ENCODE assay signal across 8 cellular contexts in genomic region chr17:76527430-76528111, GRCh38. TPM values are rescaled to one million over a fixed set of nuclear protein-coding genes. Genes with fewer than 3 reads are reported as not detected.
DNase-seq lines count a peak whose midpoint lies in the region; ATAC-seq and TF ChIP-seq lines count a peak whose summit lies in the region.

No MANE protein-coding gene starts in this region.

- H3K36me3 ChIP-seq in smooth muscle cell (ENCODE audit: low read depth), result no peaks in the 10 kb centered on the region

- H3K27me3 ChIP-seq in smooth muscle cell (ENCODE audit: low read depth), result no peaks in the 10 kb centered on the region

- TF ChIP-seq CTCF in smooth muscle cell (IDR thresholded peaks at IDR 0.05; ENCODE audit: borderline replicate concordance, insufficient read depth, poor library complexity, severe bottlenecking), result no peak

- no peaks in the 10 kb centered on the region for H3K79me2 ChIP-seq in smooth muscle cell (ENCODE audit: low read depth)

- H3K9ac ChIP-seq in smooth muscle cell (ENCODE audit: low read depth), result no peak overlapping the region

- no peaks in the 10 kb centered on the region for H4K20me1 ChIP-seq in smooth muscle cell (ENCODE audit: low read depth)

- 32% methylated on average over 26 of the region's 26 CpGs for WGBS in smooth muscle cell (ENCODE audit: low lambda C conversion rate)

- peak overlapping the region; percentile 58 for H3K4me2 ChIP-seq in smooth muscle cell

- intact Hi-C loops in left cardiac atrium (cut with DNase I), result no loop called here

- H2AFZ ChIP-seq in smooth muscle cell (ENCODE audit: low read depth), result no peak overlapping the region

- no peaks in the 10 kb centered on the region for H3K9me3 ChIP-seq in smooth muscle cell (replicated peaks; ENCODE audit: low read depth)

- peaks cover 8% of the 10 kb centered on the region for H3F3A ChIP-seq in smooth muscle cell (ENCODE audit: low read depth)

- peak; percentile 34 for DNase-seq in activated naive CD4-positive, alpha-beta T cell treated with Interleukin-2 at 50 U/mL for 16 hours
- DNase-seq in left cardiac atrium, result peak; percentile 86
- peak; percentile 29 for DNase-seq in smooth muscle cell (lab: John Stamatoyannopoulos, UW; ENCODE audit: unreplicated experiment)
- no peak for DNase-seq in NCI-H1105 (lab: John Stamatoyannopoulos, UW)
- no peak for DNase-seq in NCI-H82 (lab: John Stamatoyannopoulos, UW)
- no peak for DNase-seq in NCI-H2196 (lab: John Stamatoyannopoulos, UW; ENCODE audit: unreplicated experiment)

- ATAC-seq in GM18907 (IDR thresholded peaks at IDR 0.05; ENCODE audit: unreplicated experiment), result peak; percentile 63
- peak; percentile 53 for ATAC-seq in HG03571 (IDR thresholded peaks at IDR 0.05; ENCODE audit: unreplicated experiment)
- ATAC-seq in left cardiac atrium, result peak; percentile 3 to 54

- H3K4me1 ChIP-seq in smooth muscle cell (ENCODE audit: low read depth), result peaks cover 21% of the 10 kb centered on the region

- H3K27ac ChIP-seq in smooth muscle cell (ENCODE audit: low read depth), result no peak overlapping the region

- no peak overlapping the region for H3K4me3 ChIP-seq in smooth muscle cell

RNA-seq across cellular contexts. Expression of gene CYGB, which starts 9.9 kb away (rescaled TPM):
- 10 to 100 TPM; 45.7 to 70.8 TPM for total RNA-seq in left cardiac atrium
- total RNA-seq in smooth muscle cell, result 4.9 and 13.9 TPM in 2 replicates
- 20.5 and 22.2 TPM in 2 replicates for polyA plus RNA-seq in smooth muscle cell

RNA-seq across cellular contexts. Expression of gene PRCD, which starts 12.3 kb away (rescaled TPM):
- 1 to 10 TPM; 5.5 to 7.7 TPM for total RNA-seq in left cardiac atrium
- total RNA-seq in smooth muscle cell, result 0.31 and 1.4 TPM in 2 replicates
- polyA plus RNA-seq in smooth muscle cell, result 5.0 and 5.8 TPM in 2 replicates

RNA-seq across cellular contexts. Expression of gene RHBDF2, which starts 26.3 kb away (rescaled TPM):
- 10 to 100 TPM; 16.0 to 18.9 TPM for total RNA-seq in left cardiac atrium
- total RNA-seq in smooth muscle cell, result 4.9 and 12.2 TPM in 2 replicates
- 20.5 and 25.4 TPM in 2 replicates for polyA plus RNA-seq in smooth muscle cell

RNA-seq across cellular contexts. Expression of gene ST6GALNAC2, which starts 58.1 kb away (rescaled TPM):
- total RNA-seq in left cardiac atrium, result 1 to 10 TPM; 5.0 to 5.1 TPM
- total RNA-seq in smooth muscle cell, result 6.9 and 9.9 TPM in 2 replicates
- polyA plus RNA-seq in smooth muscle cell, result 1.2 and 13.2 TPM in 2 replicates

Comparison
In these comparisons a context has a peak if more than half of its experiments do, and no peak if none do; other contexts are left out.
1. DNase-seq: peak in activated naive CD4-positive, alpha-beta T cell treated with Interleukin-2 at 50 U/mL for 16 hours (single experiment), left cardiac atrium (single experiment) and smooth muscle cell (single experiment); none in NCI-H1105 (single experiment), NCI-H82 (single experiment) and NCI-H2196 (single experiment).
2. Peak in every context shown above with its lines, with median percentiles within 50 percentile points of each other: ATAC-seq.